8 cellular contexts compared by ENCODE assay signal in the genomic region with DNA sequence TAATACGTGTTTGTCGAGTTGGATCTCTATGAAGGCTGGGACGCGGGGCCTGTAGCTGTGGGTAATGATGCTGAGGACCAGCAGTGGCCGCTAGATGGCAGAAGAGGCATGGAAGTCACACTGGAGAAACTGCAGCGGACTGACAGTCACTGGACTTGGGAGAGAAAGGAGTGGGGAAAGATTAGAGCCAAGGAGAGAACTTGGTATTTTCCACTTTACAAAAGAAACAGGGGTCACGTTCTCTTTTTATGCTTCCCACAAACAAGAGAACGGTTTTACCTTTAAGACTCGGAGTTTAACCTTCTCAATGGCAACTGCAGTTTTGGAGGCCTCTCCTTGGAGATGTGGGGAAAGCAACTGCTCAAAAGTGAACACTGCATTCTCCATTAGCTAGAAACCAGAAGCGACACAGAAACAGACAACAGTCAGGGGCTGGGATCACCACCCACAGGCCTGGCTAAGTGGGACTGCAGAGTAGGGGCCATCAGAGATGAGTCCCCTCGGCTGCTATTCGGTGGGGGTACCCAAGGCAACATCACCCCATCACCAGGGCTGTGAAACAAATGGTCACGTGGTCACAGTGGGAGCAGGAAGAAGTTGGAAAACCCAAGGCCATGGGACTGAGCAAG. TPM values are rescaled to one million over a fixed set of nuclear protein-coding genes. Genes with fewer than 3 reads are reported as not detected.
DNase-seq lines count a peak whose midpoint lies in the region; ATAC-seq and TF ChIP-seq lines count a peak whose summit lies in the region.

No MANE protein-coding gene starts in this region.

- H3K27me3 ChIP-seq in adipocyte (replicated peaks; ENCODE audit: control insufficient read depth, insufficient read depth, low read length) (no peaks in the 10 kb centered on the region), aorta (ENCODE audit: control insufficient read depth in 1 of 2, insufficient read depth in 2 of 2, low read length in 1 of 2) (no peaks in the 10 kb centered on the region)

- no peak overlapping the region for H3K9ac ChIP-seq in adipocyte (ENCODE audit: low read length)

- DNase-seq in NCI-H1417 treated with DMSO at 0.1 percent for 48 hours (lab: John Stamatoyannopoulos, UW): peak; percentile 23
- peak; percentile 69 for DNase-seq in T follicular helper cell (ENCODE audit: low read depth)
- peak; percentile 93 for DNase-seq in adipocyte (ENCODE audit: low read depth)
- peak; percentile 89 for DNase-seq in left cardiac atrium
- peak; percentile 44 for DNase-seq in pulmonary artery endothelial cell (ENCODE audit: low read depth, low spot score)
- peak; percentile 93 to 95 for DNase-seq in aorta

- intact Hi-C loops in left cardiac atrium (cut with DNase I): loop anchor here (1.0 to 10.0 kb wide), 3 partner anchors 177 to 349 kb away; a partner anchor contains a TSS
- intact Hi-C loops in aorta (cut with DNase I): loop anchor here (1.0 to 2.0 kb wide), 2 partner anchors 177 kb away; no protein-coding TSS in a partner anchor

- 15 to 18% methylated on average over 13 of the region's 13 CpGs for WGBS in aorta, 2 donors

- H3K36me3 ChIP-seq in adipocyte (ENCODE audit: control insufficient read depth, insufficient read depth, low read length, severe bottlenecking) (no peaks in the 10 kb centered on the region), aorta (ENCODE audit: control insufficient read depth in 1 of 2, insufficient read depth in 2 of 2, low read length in 1 of 2) (peaks cover 8 to 9% of the 10 kb centered on the region in 2 donors)

- H3K9me3 ChIP-seq in adipocyte (ENCODE audit: control insufficient read depth, low read length): no peaks in the 10 kb centered on the region
- H3K9me3 ChIP-seq in aorta (ENCODE audit: control insufficient read depth, low read length): no peaks in the 10 kb centered on the region

- H3K4me3 ChIP-seq in adipocyte (ENCODE audit: low read length) (no peak overlapping the region), aorta (ENCODE audit: low read length in 2 of 2) (no peak overlapping the region)

- ATAC-seq in HG02759 (IDR thresholded peaks at IDR 0.05; ENCODE audit: unreplicated experiment) (peak; percentile 88), left cardiac atrium (peak; percentile 95 to 96), aorta (ENCODE audit: low FRiP score) (peak; percentile 95)

- peak overlapping the region in 1 of 2 donors; percentile 32 for H3K27ac ChIP-seq in aorta (ENCODE audit: low read depth in 1 of 2, low read length in 2 of 2)

- TF ChIP-seq CTCF in GM12874 (IDR thresholded peaks at IDR 0.05; ENCODE audit: insufficient read depth, low read depth, low read length): peak; percentile 89

- H3K4me1 ChIP-seq in adipocyte (ENCODE audit: control insufficient read depth, insufficient read depth, low read length): peaks cover 33% of the 10 kb centered on the region
- H3K4me1 ChIP-seq in aorta (ENCODE audit: control insufficient read depth in 1 of 2, insufficient read depth in 2 of 2, low read length in 2 of 2): no peaks in the 10 kb centered on the region

RNA-seq across cellular contexts. Expression of a gene that starts 51.1 kb away (rescaled TPM):
- 10 to 100 TPM; 21.7 to 25.4 TPM for total RNA-seq in left cardiac atrium
- 53.1 and 90.3 TPM in 2 replicates for total RNA-seq in pulmonary artery endothelial cell
- total RNA-seq in aorta: 10 to 100 TPM; 39.8 to 54.8 TPM
- polyA plus RNA-seq in aorta: 10 to 100 TPM in 1 of 2 donors, 1 to 10 TPM in 1; 5.5 to 15.4 TPM

Comparison
In these comparisons a context has a peak if more than half of its experiments do, and no peak if none do; other contexts are left out.
1. DNase-seq: peak in every context shown above with its lines; median percentile 94 in aorta; 93 in adipocyte; 89 in left cardiac atrium; 69 in T follicular helper cell; 44 in pulmonary artery endothelial cell; 23 in NCI-H1417 treated with DMSO at 0.1 percent for 48 hours.